1 cellular context compared by ENCODE assay signal in genomic region chr16:48608871-48609452, GRCh38.
TF ChIP-seq lines count a peak whose summit lies in the region.

No MANE protein-coding gene starts in this region.

TF ChIP-seq in HEK293, 187 proteins besides CTCF, POLR2A, EP300 and RAD21 (continued from another document):
- TF ChIP-seq ZSCAN18 (tag by site-specific recombination; IDR thresholded peaks at IDR 0.05) = no peak
- TF ChIP-seq PRDM10 (tag by site-specific recombination; IDR thresholded peaks at IDR 0.05) = peak; percentile 6; the same call in 1 of the 2 replicates
